8 cellular contexts compared by ENCODE assay signal in genomic region chr14:76812422-76813383, GRCh38.
DNase-seq lines count a peak whose midpoint lies in the region; ATAC-seq lines count a peak whose summit lies in the region.

ANGEL1 (minus strand) TSS chr14:76812882; CDS start chr14:76812827, 55 bp downstream.

- ATAC-seq in GM19395 (IDR thresholded peaks at IDR 0.05; ENCODE audit: unreplicated experiment) (peak; percentile 79), HG03565 (IDR thresholded peaks at IDR 0.05; ENCODE audit: unreplicated experiment) (peak; percentile 80)

- peak; percentile 72 to 95 (median 91) for DNase-seq in C1 segment of cervical spinal cord (lab: John Stamatoyannopoulos, UW)
- peak; percentile 70 for DNase-seq in NCI-H748 treated with DMSO at 0.1 percent for 48 hours (lab: John Stamatoyannopoulos, UW)
- DNase-seq in activated CD4-positive, alpha-beta T cell treated with anti-CD3 and anti-CD28 coated beads, Interleukin-2, amount 50 U/mL, for 24 hours (ENCODE audit: low read depth in 1 of 2, low spot score in 1 of 2) = peak; percentile 92 to 95
- peak; percentile 88 for DNase-seq in dedifferentiated amniotic fluid mesenchymal stem cell (ENCODE audit: extremely low spot score)
- peak; percentile 98 for DNase-seq in left kidney (ENCODE audit: low read depth, low spot score)
- DNase-seq in stimulated activated CD4-positive, alpha-beta T cell treated with anti-CD3 and anti-CD28 coated beads, Interleukin-1b, Interleukin-23, amount 100 ng/mL, for 48 hours = peak; percentile 95

Comparison
In these comparisons a context has a peak if more than half of its experiments do, and no peak if none do; other contexts are left out.
1. Peak in every context shown above with its lines: DNase-seq and ATAC-seq.